8 cellular contexts compared by ENCODE assay signal in the genomic region with DNA sequence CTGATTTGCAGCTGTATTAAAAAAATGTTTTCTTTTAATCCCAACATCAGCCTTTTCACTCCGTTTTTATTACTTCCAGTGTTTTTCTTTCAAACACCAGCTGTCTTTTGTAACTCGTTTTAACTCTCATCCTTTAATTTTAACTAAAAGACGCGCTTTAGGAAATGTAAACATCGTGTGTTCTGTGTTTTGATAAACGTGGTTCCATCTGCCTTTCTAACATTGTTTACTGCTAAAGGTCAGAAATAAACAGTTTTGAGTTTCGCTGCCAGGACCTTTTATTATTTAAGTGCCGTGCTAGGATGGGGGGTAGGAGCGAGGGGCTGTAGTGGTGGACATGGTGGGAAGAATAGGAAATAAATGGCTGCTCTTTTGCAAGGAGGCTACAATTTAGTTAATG. TPM values are rescaled to one million over a fixed set of nuclear protein-coding genes. Genes with fewer than 3 reads are reported as not detected.
DNase-seq lines count a peak whose midpoint lies in the region; ATAC-seq and TF ChIP-seq lines count a peak whose summit lies in the region.

No MANE protein-coding gene starts in this region.

- peak; percentile 8 for DNase-seq in GM03348 (ENCODE audit: low spot score)
- no peak for DNase-seq in Panc1 (ENCODE audit: low read depth, low spot score)
- no peak for DNase-seq in epithelial cell of proximal tubule (ENCODE audit: low read depth)
- no peak for DNase-seq in progenitor cell of endocrine pancreas (ENCODE audit: low spot score, unreplicated experiment)
- no peak for DNase-seq in epidermal melanocyte (ENCODE audit: insufficient read length, low spot score)
- DNase-seq in GF-D8 (lab: John Stamatoyannopoulos, UW), result no peak
- DNase-seq in H4 (ENCODE audit: low spot score), result no peak

- H3K27me3 Mint-ChIP-seq in progenitor cell of endocrine pancreas, result no peaks in the 10 kb centered on the region

- intact Hi-C loops in Panc1 (cut with micrococcal nuclease; ENCODE audit: unreplicated experiment), result loop anchor here (10.0 kb wide), 1 partner anchor 257 kb away; no protein-coding TSS in a partner anchor

- CTCF ChIA-PET in Panc1 (lab: Charles Lee), result no interaction called here

- H3K4me3 ChIP-seq in Panc1 (ENCODE audit: low read depth in 2 of 2, low read length in 2 of 2) (peak overlapping the region; percentile 73 to 83), epithelial cell of proximal tubule (ENCODE audit: low read depth, low read length) (peak overlapping the region; percentile 65)

- H3K36me3 ChIP-seq in Panc1 (ENCODE audit: control insufficient read depth, insufficient read depth, low read length), result no peaks in the 10 kb centered on the region

- TF ChIP-seq CTCF in Panc1 (IDR thresholded peaks at IDR 0.05) (no peak), epithelial cell of proximal tubule (conservative IDR thresholded peaks at IDR 0.05; ENCODE audit: low read depth, low read length) (no peak), progenitor cell of endocrine pancreas (IDR thresholded peaks at IDR 0.05; ENCODE audit: unreplicated experiment) (no peak)

- H3K4me3 Mint-ChIP-seq in progenitor cell of endocrine pancreas (ENCODE audit: low read depth), result peak overlapping the region; percentile 89

- POLR2A ChIA-PET in Panc1 (lab: Charles Lee), result interaction anchor here (0.5 to 0.6 kb wide), 3 partner anchors 14 to 185 kb away, joined by 3 to 5 read pairs (median 4); no protein-coding TSS in a partner anchor

- H3K9me3 ChIP-seq in Panc1 (ENCODE audit: control insufficient read depth, insufficient read depth, low read depth, low read length), result no peaks in the 10 kb centered on the region

- in situ Hi-C loops in Panc1 (cut with HindIII; ENCODE audit: low pct_unique_long_range_greater_than_20kb, low sequenced_read_pairs), result no loop called here

- peaks cover 22% of the 10 kb centered on the region for H3K4me1 Mint-ChIP-seq in progenitor cell of endocrine pancreas (ENCODE audit: low read depth)

- no peaks in the 10 kb centered on the region for H3K27me3 ChIP-seq in Panc1 (ENCODE audit: control insufficient read depth, insufficient read depth, low read length)

- peak overlapping the region; percentile 90 for H3K27ac ChIP-seq in Panc1 (ENCODE audit: low read length)

- BruUV-seq in Panc1 (replicated peaks; lab: Mats Ljungman, UMichigan), result TSS peak; percentile 83

- peak overlapping the region; percentile 99 for H3K27ac Mint-ChIP-seq in progenitor cell of endocrine pancreas

- H3K4me1 ChIP-seq in Panc1 (ENCODE audit: control insufficient read depth, insufficient read depth, low read length), result peaks cover 6% of the 10 kb centered on the region; the same call in 1 of the 2 replicates

- ATAC-seq in Panc1 (no peak), GM21360 (IDR thresholded peaks at IDR 0.05; ENCODE audit: unreplicated experiment) (no peak)

- no peaks in the 10 kb centered on the region for H3K9me3 Mint-ChIP-seq in progenitor cell of endocrine pancreas (ENCODE audit: low read depth)

- H3K36me3 Mint-ChIP-seq in progenitor cell of endocrine pancreas (ENCODE audit: insufficient read depth), result peaks cover 14% of the 10 kb centered on the region

RNA-seq across cellular contexts. Expression of gene N4BP2, which starts 1.5 kb away (rescaled TPM):
- total RNA-seq in Panc1 (2021; ENCODE audit: unreplicated experiment) (8.5 TPM), epithelial cell of proximal tubule (5.1 and 5.8 TPM in 2 replicates), progenitor cell of endocrine pancreas (49.3 and 50.5 TPM in 2 replicates)
- polyA plus RNA-seq in Panc1 (2012; ENCODE audit: insufficient read length), result 1.6 TPM
- 2.1 and 5.1 TPM in 2 replicates for total RNA-seq in H4 (2014; rRNA removed; shearing (Covaris generic))
